2 cellular contexts compared by ENCODE assay signal in the genomic region with DNA sequence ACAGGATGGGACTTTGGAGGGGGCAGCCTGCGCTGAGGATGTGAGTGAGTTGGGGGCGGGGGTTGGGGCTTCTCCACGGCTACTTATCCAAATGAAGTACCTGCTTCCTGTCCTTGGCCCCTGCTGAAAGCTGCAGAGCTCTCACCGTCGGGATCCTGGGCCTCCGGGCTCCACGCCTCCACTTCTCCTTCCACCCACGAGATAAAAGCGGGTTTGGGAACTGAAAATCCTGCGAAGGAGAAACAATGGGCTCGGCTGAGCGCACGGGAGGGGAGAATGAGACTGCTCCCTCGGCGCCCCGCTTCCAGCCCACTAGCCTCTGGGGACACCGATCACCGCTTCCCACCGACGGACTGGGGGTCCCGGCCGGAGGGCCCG.
TF ChIP-seq lines count a peak whose summit lies in the region.

No MANE protein-coding gene starts in this region.

TF ChIP-seq in endothelial cell of umbilical vein, 7 proteins besides CTCF, POLR2A, EP300 and RAD21:
- TF ChIP-seq FOS (IDR thresholded peaks at IDR 0.05; ENCODE audit: borderline replicate concordance, insufficient read depth, low read length) (no peak), JUN (IDR thresholded peaks at IDR 0.05; ENCODE audit: borderline replicate concordance, insufficient read depth, insufficient read length, low read depth) (no peak)
- TF ChIP-seq, protein P1, sequence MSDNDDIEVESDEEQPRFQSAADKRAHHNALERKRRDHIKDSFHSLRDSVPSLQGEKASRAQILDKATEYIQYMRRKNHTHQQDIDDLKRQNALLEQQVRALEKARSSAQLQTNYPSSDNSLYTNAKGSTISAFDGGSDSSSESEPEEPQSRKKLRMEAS (IDR thresholded peaks at IDR 0.05; ENCODE audit: insufficient read depth, insufficient read length): no peak
TF ChIP-seq in endothelial cell of umbilical vein: peak in this region for 0.

TF ChIP-seq in HEK293T, 16 proteins besides CTCF, POLR2A, EP300 and RAD21:
- TF ChIP-seq ARNT (IDR thresholded peaks at IDR 0.05): no peak
- TF ChIP-seq LEF1 (IDR thresholded peaks at IDR 0.05; ENCODE audit: borderline replicate concordance): no peak
- TF ChIP-seq FOXK2 (IDR thresholded peaks at IDR 0.05): no peak
- TF ChIP-seq SP1 (IDR thresholded peaks at IDR 0.05): no peak
- no peak for TF ChIP-seq HDGF (IDR thresholded peaks at IDR 0.05; ENCODE audit: borderline replicate concordance)
- no peak for TF ChIP-seq FOXA1 (IDR thresholded peaks at IDR 0.05)
- no peak for TF ChIP-seq SUZ12 (IDR thresholded peaks at IDR 0.05)
- no peak for TF ChIP-seq FOXM1 (IDR thresholded peaks at IDR 0.05; ENCODE audit: borderline replicate concordance)
- no peak for TF ChIP-seq BHLHE40 (IDR thresholded peaks at IDR 0.05; ENCODE audit: borderline replicate concordance)
- TF ChIP-seq, protein P2, sequence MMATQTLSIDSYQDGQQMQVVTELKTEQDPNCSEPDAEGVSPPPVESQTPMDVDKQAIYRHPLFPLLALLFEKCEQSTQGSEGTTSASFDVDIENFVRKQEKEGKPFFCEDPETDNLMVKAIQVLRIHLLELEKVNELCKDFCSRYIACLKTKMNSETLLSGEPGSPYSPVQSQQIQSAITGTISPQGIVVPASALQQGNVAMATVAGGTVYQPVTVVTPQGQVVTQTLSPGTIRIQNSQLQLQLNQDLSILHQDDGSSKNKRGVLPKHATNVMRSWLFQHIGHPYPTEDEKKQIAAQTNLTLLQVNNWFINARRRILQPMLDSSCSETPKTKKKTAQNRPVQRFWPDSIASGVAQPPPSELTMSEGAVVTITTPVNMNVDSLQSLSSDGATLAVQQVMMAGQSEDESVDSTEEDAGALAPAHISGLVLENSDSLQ (IDR thresholded peaks at IDR 0.05): no peak
- TF ChIP-seq L3MBTL2 (conservative IDR thresholded peaks at IDR 0.05): no peak
- no peak for TF ChIP-seq TARDBP (IDR thresholded peaks at IDR 0.05)
- TF ChIP-seq NFRKB (IDR thresholded peaks at IDR 0.05): no peak
- no peak for TF ChIP-seq ELF4 (IDR thresholded peaks at IDR 0.05)
- no peak for TF ChIP-seq ZNF384 (IDR thresholded peaks at IDR 0.05)
- TF ChIP-seq CTBP1 (IDR thresholded peaks at IDR 0.05; ENCODE audit: borderline replicate concordance): no peak
